8 cellular contexts compared by ENCODE assay signal in genomic region chr1:1115136-1115829, GRCh38. TPM values are rescaled to one million over a fixed set of nuclear protein-coding genes. Genes with fewer than 3 reads are reported as not detected.
DNase-seq lines count a peak whose midpoint lies in the region; ATAC-seq, FAIRE-seq and TF ChIP-seq lines count a peak whose summit lies in the region.

No MANE protein-coding gene starts in this region.

- BruUV-seq in K562 (replicated peaks; lab: Mats Ljungman, UMichigan): TSS peak; percentile 45

- H3K27me3 Mint-ChIP-seq in activated T-cell treated with anti-CD3 and anti-CD28 coated beads, Interleukin-2, amount 50 U/mL, for 4 hours (ENCODE audit: low read depth): peaks cover 6% of the 10 kb centered on the region
- peaks cover 18% of the 10 kb centered on the region for H3K27me3 Mint-ChIP-seq in type B pancreatic cell

- H3K4me2 ChIP-seq in K562 (ENCODE audit: insufficient read depth, low read length): peak overlapping the region; percentile 81

- in situ Hi-C loops in K562 (cut with MboI): no loop called here

- H3K4me1 Mint-ChIP-seq in activated T-cell treated with anti-CD3 and anti-CD28 coated beads, Interleukin-2, amount 50 U/mL, for 4 hours (ENCODE audit: low read depth): peaks cover 5% of the 10 kb centered on the region
- peaks cover 4% of the 10 kb centered on the region for H3K4me1 Mint-ChIP-seq in type B pancreatic cell (ENCODE audit: unreplicated experiment)

- no peak for FAIRE-seq in K562 (lab: Jason Lieb, UNC)

- peak overlapping the region; percentile 84 to 96 for H3K9ac ChIP-seq in K562 (ENCODE audit: insufficient read depth in 1 of 2, low read depth in 2 of 2, low read length in 2 of 2)

- H3K4me3 Mint-ChIP-seq in activated T-cell treated with anti-CD3 and anti-CD28 coated beads, Interleukin-2, amount 50 U/mL, for 4 hours: peak overlapping the region; percentile 84
- H3K4me3 Mint-ChIP-seq in type B pancreatic cell: peak overlapping the region; percentile 90

- POLR2A ChIA-PET in K562 (lab: Yijun Ruan, JAX): interaction anchor here (0.5 kb wide), 1 partner anchor 119 kb away, joined by 3 read pairs; no protein-coding TSS in a partner anchor

- peaks cover 3% of the 10 kb centered on the region for H3K9me3 Mint-ChIP-seq in activated T-cell treated with anti-CD3 and anti-CD28 coated beads, Interleukin-2, amount 50 U/mL, for 4 hours
- H3K9me3 Mint-ChIP-seq in type B pancreatic cell: peaks cover 4% of the 10 kb centered on the region

- intact Hi-C loops in K562 (cut with micrococcal nuclease) (no loop called here), lower lobe of right lung (cut with DNase I) (no loop called here)

- no peak for TF ChIP-seq EP300 in K562 (IDR thresholded peaks at IDR 0.05; ENCODE audit: low read length)

- H4K20me1 ChIP-seq in K562 (replicated peaks; ENCODE audit: control insufficient read depth, insufficient read depth, low read length): no peaks in the 10 kb centered on the region

- H3K36me3 ChIP-seq in K562 (ENCODE audit: control insufficient read depth, insufficient read depth, low read length) (peaks cover 28% of the 10 kb centered on the region), lower lobe of right lung (no peaks in the 10 kb centered on the region)

- 19% methylated on average over 31 of the region's 45 CpGs for WGBS in K562 (ENCODE audit: insufficient coverage, low coverage, missing lambda C conversion rate)

- DNase-seq in activated T-cell treated with anti-CD3 and anti-CD28 coated beads, Interleukin-2, amount 50 U/mL, for 4 hours: no peak
- DNase-seq in activated T-cell treated with anti-CD3 and anti-CD28 coated beads for 4 hours: no peak
- DNase-seq in K562 (ENCODE audit: extremely low read depth in 1 of 4, low spot score in 3 of 4): peak in 2 of 4 experiments; percentile 59 to 62
- peak; percentile 38 for DNase-seq in lower lobe of right lung
- no peak for DNase-seq in type B pancreatic cell (ENCODE audit: extremely low spot score, unreplicated experiment)
- no peak for DNase-seq in COLO668 (lab: John Stamatoyannopoulos, UW; ENCODE audit: unreplicated experiment)
- DNase-seq in NCI-H748 (lab: John Stamatoyannopoulos, UW; ENCODE audit: unreplicated experiment): no peak
- DNase-seq in NCI-H1436 treated with DMSO at 0.1 percent for 48 hours (lab: John Stamatoyannopoulos, UW): no peak

- H3K36me3 Mint-ChIP-seq in activated T-cell treated with anti-CD3 and anti-CD28 coated beads, Interleukin-2, amount 50 U/mL, for 4 hours (ENCODE audit: insufficient read depth): peaks cover 11% of the 10 kb centered on the region
- peaks cover 18% of the 10 kb centered on the region for H3K36me3 Mint-ChIP-seq in type B pancreatic cell

- no peak for ATAC-seq in activated T-cell treated with anti-CD3 and anti-CD28 coated beads, Interleukin-2, amount 50 U/mL, for 4 hours
- ATAC-seq in K562 (no peak), lower lobe of right lung (no peak)

- TF ChIP-seq POLR2A in K562 (conservative IDR thresholded peaks at IDR 0.05): no peak

- no peaks in the 10 kb centered on the region for H3K9me1 ChIP-seq in K562 (ENCODE audit: control insufficient read depth, insufficient read depth, low read length)

- H3K27me3 ChIP-seq in K562 (ENCODE audit: control insufficient read depth in 2 of 2, insufficient read depth in 2 of 2, low read length in 2 of 2) (peaks cover 25 to 30% of the 10 kb centered on the region in 2 experiments; a peak in 4 of 5 replicates), lower lobe of right lung (ENCODE audit: low read depth) (peaks cover 8% of the 10 kb centered on the region)

- CTCF ChIA-PET in K562 (lab: Yijun Ruan, JAX; ENCODE audit: low intra/inter-chr PET ratio): no interaction called here

- H3K9me3 ChIP-seq in K562 (replicated peaks; ENCODE audit: control insufficient read depth, insufficient read depth, low read depth, low read length) (peaks cover 25% of the 10 kb centered on the region), lower lobe of right lung (no peaks in the 10 kb centered on the region)

- TF ChIP-seq CTCF in K562 (IDR thresholded peaks at IDR 0.05 in 2 of 3, conservative IDR thresholded peaks at IDR 0.05 in 1 of 3; ENCODE audit: insufficient read depth in 2 of 3, low read depth in 1 of 3, low read length in 3 of 3): no peak
- no peak for TF ChIP-seq CTCF in lower lobe of right lung (IDR thresholded peaks at IDR 0.05)
- no peak for TF ChIP-seq CTCF in type B pancreatic cell (conservative IDR thresholded peaks at IDR 0.05)

- peaks cover 6 to 45% of the 10 kb centered on the region in 2 experiments; a peak in 4 of 5 replicates for H3K4me1 ChIP-seq in K562 (replicated peaks in 1 of 2; ENCODE audit: control insufficient read depth in 2 of 2, insufficient read depth in 2 of 2, low read length in 2 of 2)
- peaks cover 9% of the 10 kb centered on the region for H3K4me1 ChIP-seq in lower lobe of right lung

- H3K79me2 ChIP-seq in K562 (ENCODE audit: control insufficient read depth, insufficient read depth, low read length): peaks cover 49% of the 10 kb centered on the region

- H2AFZ ChIP-seq in K562 (ENCODE audit: low read depth, low read length): peak overlapping the region; percentile 81; the same call in 1 of the 2 replicates

- H3K4me3 ChIP-seq in K562 (peak overlapping the region; percentile 96), lower lobe of right lung (peak overlapping the region; percentile 75)

- H3K27ac ChIP-seq in K562 (ENCODE audit: extremely low read depth, low read depth, low read length) (peak overlapping the region; percentile 87; the same call in 2 of the 3 replicates), lower lobe of right lung (peak overlapping the region; percentile 74)

- H3K27ac Mint-ChIP-seq in type B pancreatic cell: peak overlapping the region; percentile 72

- no peak for TF ChIP-seq RAD21 in K562 (CRISPR knock-in tag; conservative IDR thresholded peaks at IDR 0.05 in 1 of 2, IDR thresholded peaks at IDR 0.05 in 1 of 2)

RNA-seq across cellular contexts. Expression of gene C1orf159, which starts 0.6 kb away (rescaled TPM):
- total RNA-seq in activated T-cell treated with anti-CD3 and anti-CD28 coated beads, Interleukin-2, amount 50 U/mL, for 4 hours: 10 to 100 TPM; 22.3 to 27.6 (median 26.8) TPM
- 35.9 and 114 TPM in 2 replicates for total RNA-seq in K562 (2011; cell fraction: chromatin; rRNA removed; ENCODE audit: low replicate concordance)
- 121 and 123 TPM in 2 replicates for total RNA-seq in K562 (2011; cell fraction: nucleolus; rRNA removed)
- 60.4 and 67.1 TPM in 2 replicates for total RNA-seq in K562 (2011; cell fraction: nucleoplasm; rRNA removed)
- 34.0 and 50.2 TPM in 2 replicates for total RNA-seq in K562 (2014; rRNA removed)
- total RNA-seq in K562 (2014; rRNA removed; fragmentation: Illumina TruSeq; extraction: Trizol): 1.0 and 1.4 TPM in 2 replicates
- total RNA-seq in K562 (2015; rRNA removed; fragmentation: Illumina TruSeq; extraction: Trizol): 10.6 and 12.2 TPM in 2 replicates
- 42.3 and 46.4 TPM in 2 replicates for total RNA-seq in K562 (2021)
- polyA plus RNA-seq in K562 (2011; rRNA removed): 13.2 and 23.8 TPM in 2 replicates
- 21.2 and 54.5 TPM in 2 replicates for polyA plus RNA-seq in K562 (2011; cell fraction: cytosol; rRNA removed)
- polyA plus RNA-seq in K562 (2011; cell fraction: nucleus; rRNA removed): 125 and 192 TPM in 2 replicates
- 23.9 and 32.3 TPM in 2 replicates for polyA plus RNA-seq in K562 (2012)
- polyA plus RNA-seq in K562 (2014; fragmentation: Illumina TruSeq; extraction: Trizol): 6.3 and 17.8 TPM in 2 replicates
- under 1 TPM; 0.28 to 0.60 TPM for polyA plus RNA-seq in K562 (2014; fragmentation: Nextera tagmentation; extraction: Ambion mirVana)
- polyA plus RNA-seq in K562 (2014; rRNA removed): 52.8 and 54.9 TPM in 2 replicates
- 3.2 and 3.9 TPM in 2 replicates for polyA minus RNA-seq in K562 (2011; rRNA and poly(A)+ RNA removed)
- 12.4 and 13.6 TPM in 2 replicates for polyA minus RNA-seq in K562 (2011; cell fraction: cytosol; rRNA and poly(A)+ RNA removed)
- 34.3 and 38.5 TPM in 2 replicates for polyA minus RNA-seq in K562 (2011; cell fraction: nucleus; rRNA and poly(A)+ RNA removed)
- total RNA-seq in lower lobe of right lung: 11.7 TPM
- 20.0 and 21.2 TPM in 2 replicates for total RNA-seq in type B pancreatic cell (ENCODE audit: low replicate concordance)

RNA-seq across cellular contexts. Expression of gene RNF223, which starts 41.2 kb away (rescaled TPM):
- total RNA-seq in activated T-cell treated with anti-CD3 and anti-CD28 coated beads, Interleukin-2, amount 50 U/mL, for 4 hours: under 1 TPM in 1 of 3 donors, not detected in 2; 0.16 TPM
- 0.35 TPM in 1 of 2 replicates, not detected in the other for total RNA-seq in K562 (2011; cell fraction: chromatin; rRNA removed; ENCODE audit: low replicate concordance)
- total RNA-seq in K562 (2011; cell fraction: nucleolus; rRNA removed): 0.17 TPM in 1 of 2 replicates, not detected in the other
- not detected in 2 replicates for total RNA-seq in K562 (2011; cell fraction: nucleoplasm; rRNA removed)
- 0.32 TPM in 1 of 2 replicates, not detected in the other for total RNA-seq in K562 (2014; rRNA removed)
- total RNA-seq in K562 (2014; rRNA removed; fragmentation: Illumina TruSeq; extraction: Trizol): not detected in 2 replicates
- total RNA-seq in K562 (2015; rRNA removed; fragmentation: Illumina TruSeq; extraction: Trizol): not detected in 2 replicates
- not detected in 2 replicates for total RNA-seq in K562 (2021)
- polyA plus RNA-seq in K562 (2011; rRNA removed): 0.04 TPM in 2 replicates
- polyA plus RNA-seq in K562 (2011; cell fraction: cytosol; rRNA removed): 0.04 and 0.06 TPM in 2 replicates
- 0.06 and 0.07 TPM in 2 replicates for polyA plus RNA-seq in K562 (2011; cell fraction: nucleus; rRNA removed)
- polyA plus RNA-seq in K562 (2012): 0.04 and 0.11 TPM in 2 replicates
- polyA plus RNA-seq in K562 (2014; fragmentation: Illumina TruSeq; extraction: Trizol): not detected in 2 replicates
- not detected for polyA plus RNA-seq in K562 (2014; fragmentation: Nextera tagmentation; extraction: Ambion mirVana)
- not detected in 2 replicates for polyA plus RNA-seq in K562 (2014; rRNA removed)
- polyA minus RNA-seq in K562 (2011; rRNA and poly(A)+ RNA removed): not detected in 2 replicates
- polyA minus RNA-seq in K562 (2011; cell fraction: cytosol; rRNA and poly(A)+ RNA removed): not detected in 2 replicates
- polyA minus RNA-seq in K562 (2011; cell fraction: nucleus; rRNA and poly(A)+ RNA removed): 0.13 and 0.22 TPM in 2 replicates
- 0.65 TPM for total RNA-seq in lower lobe of right lung
- 1.2 and 2.5 TPM in 2 replicates for total RNA-seq in type B pancreatic cell (ENCODE audit: low replicate concordance)

RNA-seq across cellular contexts. Expression of gene TTLL10, which starts 58.4 kb away (rescaled TPM):
- total RNA-seq in activated T-cell treated with anti-CD3 and anti-CD28 coated beads, Interleukin-2, amount 50 U/mL, for 4 hours: not detected
- 0.21 TPM in 1 of 2 replicates, not detected in the other for total RNA-seq in K562 (2011; cell fraction: chromatin; rRNA removed; ENCODE audit: low replicate concordance)
- 0.17 TPM in 1 of 2 replicates, not detected in the other for total RNA-seq in K562 (2011; cell fraction: nucleolus; rRNA removed)
- not detected in 2 replicates for total RNA-seq in K562 (2011; cell fraction: nucleoplasm; rRNA removed)
- total RNA-seq in K562 (2014; rRNA removed): not detected in 2 replicates
- total RNA-seq in K562 (2014; rRNA removed; fragmentation: Illumina TruSeq; extraction: Trizol): not detected in 2 replicates
- total RNA-seq in K562 (2015; rRNA removed; fragmentation: Illumina TruSeq; extraction: Trizol): not detected in 2 replicates
- not detected in 2 replicates for total RNA-seq in K562 (2021)
- not detected in 2 replicates for polyA plus RNA-seq in K562 (2011; rRNA removed)
- 0.06 TPM in 1 of 2 replicates, not detected in the other for polyA plus RNA-seq in K562 (2011; cell fraction: cytosol; rRNA removed)
- polyA plus RNA-seq in K562 (2011; cell fraction: nucleus; rRNA removed): 0.07 and 0.38 TPM in 2 replicates
- polyA plus RNA-seq in K562 (2012): 0.10 TPM in 1 of 2 replicates, not detected in the other
- polyA plus RNA-seq in K562 (2014; fragmentation: Illumina TruSeq; extraction: Trizol): not detected in 2 replicates
- polyA plus RNA-seq in K562 (2014; fragmentation: Nextera tagmentation; extraction: Ambion mirVana): not detected
- not detected in 2 replicates for polyA plus RNA-seq in K562 (2014; rRNA removed)
- polyA minus RNA-seq in K562 (2011; rRNA and poly(A)+ RNA removed): not detected in 2 replicates
- polyA minus RNA-seq in K562 (2011; cell fraction: cytosol; rRNA and poly(A)+ RNA removed): not detected in 2 replicates
- 0.13 TPM in 1 of 2 replicates, not detected in the other for polyA minus RNA-seq in K562 (2011; cell fraction: nucleus; rRNA and poly(A)+ RNA removed)
- 6.6 TPM for total RNA-seq in lower lobe of right lung
- total RNA-seq in type B pancreatic cell (ENCODE audit: low replicate concordance): 0.88 and 1.4 TPM in 2 replicates
